Comparison of ENCODE assay signal across 14 cellular contexts in genomic region chr9:134778156-134778555, GRCh38.
"Had no signal": no experiment of that assay in that cellular context is flagged by ENCODE, and none has a peak within 500 bp of the region (broad histone marks: within the 10 kb centered on the region; RNA-seq: fewer than 3 reads in every experiment).

No MANE protein-coding gene starts in this region.

- H3K27ac ChIP-seq: body of pancreas, esophagus squamous epithelium, heart left ventricle, neutrophil, right atrium auricular region had no signal

- H3K4me3 ChIP-seq: body of pancreas, esophagus squamous epithelium, heart left ventricle, right atrium auricular region, tibial nerve had no signal

- DNase-seq: activated CD4-positive, alpha-beta T cell treated with anti-CD3 and anti-CD28 coated beads for 36 hours; activated CD8-positive, alpha-beta memory T cell treated with anti-CD3 and anti-CD28 coated beads, Interleukin-2, amount 50 U/mL, for 4 hours; activated CD8-positive, alpha-beta T cell treated with anti-CD3 and anti-CD28 coated beads for 36 hours; activated naive CD4-positive, alpha-beta T cell treated with Interleukin-2 at 50 U/mL for 16 hours; activated T-cell treated with anti-CD3 and anti-CD28 coated beads, Interleukin-2, amount 50 U/mL, for 72 hours; esophagus squamous epithelium; naive thymus-derived CD4-positive, alpha-beta T cell; T1000 had no signal

- H3K4me1 ChIP-seq: body of pancreas had no signal

- H3K27me3 ChIP-seq: body of pancreas, heart left ventricle, right atrium auricular region, tibial nerve had no signal

- H3K9me3 ChIP-seq: body of pancreas, esophagus squamous epithelium, heart left ventricle, neutrophil, right atrium auricular region, tibial nerve had no signal

- H3K36me3 ChIP-seq: neutrophil, right atrium auricular region had no signal

- ATAC-seq: activated CD4-positive, alpha-beta T cell treated with anti-CD3 and anti-CD28 coated beads for 36 hours; activated CD8-positive, alpha-beta T cell treated with anti-CD3 and anti-CD28 coated beads for 36 hours; activated T-cell treated with anti-CD3 and anti-CD28 coated beads, Interleukin-2, amount 50 U/mL, for 72 hours; naive thymus-derived CD4-positive, alpha-beta T cell; stimulated activated effector memory CD8-positive, alpha-beta T cell treated with anti-CD3 and anti-CD28 coated beads, Interleukin-12 subunit alpha, Interleukin-12 subunit beta, amount 100 ng/mL, for 72 hours had no signal
